Comparison of ENCODE assay signal across 1 cellular context in genomic region chr20:51262240-51262639, GRCh38.
A peak's percentile ranks its signal among the peaks of the same experiment; 100 is the strongest.
TF ChIP-seq lines count a peak whose summit lies in the region.

No MANE protein-coding gene starts in this region.

TF ChIP-seq in HepG2, 621 proteins besides CTCF, POLR2A, EP300 and RAD21 (continued from another document and continues in another):
- 0 out of 2 replicates have a peak, but pooled peaks have one; percentile 25 for TF ChIP-seq RERE (CRISPR knock-in tag; IDR thresholded peaks at IDR 0.05; ENCODE audit: low read depth)
- peak; percentile 26; the same call in 1 of the 2 replicates for TF ChIP-seq ARID5B (CRISPR knock-in tag; IDR thresholded peaks at IDR 0.05)
- no peak for TF ChIP-seq ZNF569 (CRISPR knock-in tag; IDR thresholded peaks at IDR 0.05; ENCODE audit: borderline replicate concordance)
- TF ChIP-seq SOX6 (IDR thresholded peaks at IDR 0.05): no peak
- TF ChIP-seq SOX6 (CRISPR knock-in tag; IDR thresholded peaks at IDR 0.05): peak; percentile 53; the same call in 1 of the 2 replicates
- peak; percentile 72 for TF ChIP-seq PPARG (CRISPR knock-in tag; conservative IDR thresholded peaks at IDR 0.05)
- TF ChIP-seq HIC2 (CRISPR knock-in tag; IDR thresholded peaks at IDR 0.05; ENCODE audit: low read depth): no peak
- no peak for TF ChIP-seq ZNF576 (CRISPR knock-in tag; IDR thresholded peaks at IDR 0.05)
- TF ChIP-seq CENPT (CRISPR knock-in tag; IDR thresholded peaks at IDR 0.05; ENCODE audit: low read depth): no peak
- no peak for TF ChIP-seq HMGA1 (CRISPR knock-in tag; conservative IDR thresholded peaks at IDR 0.05)
- 0 out of 2 replicates have a peak, but pooled peaks have one; percentile 34 for TF ChIP-seq ISL2 (CRISPR knock-in tag; IDR thresholded peaks at IDR 0.05)
- no peak for TF ChIP-seq ZNF557 (CRISPR knock-in tag; IDR thresholded peaks at IDR 0.05)
- TF ChIP-seq ZNF790 (CRISPR knock-in tag; IDR thresholded peaks at IDR 0.05; ENCODE audit: borderline replicate concordance): no peak
- no peak for TF ChIP-seq ZNF34 (CRISPR knock-in tag; IDR thresholded peaks at IDR 0.05; ENCODE audit: borderline replicate concordance)
- no peak; the same call in 1 of the 2 replicates for TF ChIP-seq NCOR1 (IDR thresholded peaks at IDR 0.05; ENCODE audit: borderline replicate concordance, low read length)
- no peak for TF ChIP-seq ZNF572 (CRISPR knock-in tag; IDR thresholded peaks at IDR 0.05)
- TF ChIP-seq HMG20B (CRISPR knock-in tag; conservative IDR thresholded peaks at IDR 0.05): no peak
- no peak for TF ChIP-seq KDM2A (CRISPR knock-in tag; IDR thresholded peaks at IDR 0.05; ENCODE audit: borderline replicate concordance, low read depth)
- TF ChIP-seq KLF11 (CRISPR knock-in tag; IDR thresholded peaks at IDR 0.05): no peak
- TF ChIP-seq AFF4 (CRISPR knock-in tag; IDR thresholded peaks at IDR 0.05): no peak
- no peak for TF ChIP-seq CSRNP2 (CRISPR knock-in tag; conservative IDR thresholded peaks at IDR 0.05; ENCODE audit: low read depth)
- no peak for TF ChIP-seq ZSCAN31 (CRISPR knock-in tag; IDR thresholded peaks at IDR 0.05; ENCODE audit: low read depth)
- TF ChIP-seq SAP130 (CRISPR knock-in tag; IDR thresholded peaks at IDR 0.05; ENCODE audit: low read depth): no peak
- no peak for TF ChIP-seq ARNT2 (CRISPR knock-in tag; IDR thresholded peaks at IDR 0.05; ENCODE audit: low read depth)
- no peak for TF ChIP-seq PAF1 (CRISPR knock-in tag; IDR thresholded peaks at IDR 0.05)
- no peak for TF ChIP-seq RXRA (CRISPR knock-in tag; IDR thresholded peaks at IDR 0.05)
- TF ChIP-seq ATF1 (CRISPR knock-in tag; IDR thresholded peaks at IDR 0.05): peak; percentile 39; the same call in 1 of the 2 replicates
- no peak for TF ChIP-seq ZBTB4 (CRISPR knock-in tag; IDR thresholded peaks at IDR 0.05; ENCODE audit: borderline replicate concordance)
- peak; percentile 66 for TF ChIP-seq RFX5 (IDR thresholded peaks at IDR 0.05; ENCODE audit: low read depth, low read length)
- no peak for TF ChIP-seq ZBTB49 (CRISPR knock-in tag; IDR thresholded peaks at IDR 0.05; ENCODE audit: borderline replicate concordance)
